Comparison of ENCODE assay signal across 21 cellular contexts in the genomic region with DNA sequence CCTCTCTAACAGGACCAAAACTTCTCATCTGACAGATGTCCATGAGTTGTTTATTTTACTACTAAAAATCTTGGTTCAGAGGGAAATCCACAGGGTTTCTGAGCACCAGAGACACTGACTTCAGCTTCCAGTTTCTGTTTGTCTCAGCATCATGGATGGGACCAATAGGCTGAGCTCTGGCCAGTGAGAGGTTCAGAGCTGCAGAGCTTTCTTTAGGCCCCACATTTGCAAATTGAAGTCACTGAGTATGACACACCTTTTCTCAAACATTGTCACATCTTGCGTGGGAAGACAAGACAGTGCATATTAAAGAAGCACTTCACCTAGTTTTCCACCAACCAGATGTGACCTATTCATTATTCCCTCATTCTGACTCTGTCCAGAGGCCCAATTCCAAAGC. TPM values are rescaled to one million over a fixed set of nuclear protein-coding genes. Genes with fewer than 3 reads are reported as not detected.
DNase-seq lines count a peak whose midpoint lies in the region; ATAC-seq, FAIRE-seq and TF ChIP-seq lines count a peak whose summit lies in the region.
"Had no signal": no experiment of that assay in that cellular context is flagged by ENCODE, and none has a peak within 500 bp of the region (broad histone marks: within the 10 kb centered on the region; RNA-seq: fewer than 3 reads in every experiment).

No MANE protein-coding gene starts in this region.

- TF ChIP-seq POLR2A in endothelial cell of umbilical vein (IDR thresholded peaks at IDR 0.05; ENCODE audit: low read depth, low read length): no peak

- H3K27ac ChIP-seq in endothelial cell of umbilical vein (ENCODE audit: insufficient read depth, low read depth, low read length) (no peak overlapping the region), OCI-LY7 (ENCODE audit: low read depth, low read length, poor library complexity, severe bottlenecking) (no peak overlapping the region)
- H3K27ac ChIP-seq: BLaER1 treated with 17β-estradiol and CSF1 and Interleukin-3, amounts not matched to agents 10 nM and 100 nM; sigmoid colon; transverse colon had no signal

- intact Hi-C loops in activated CD4-positive, alpha-beta T cell treated with anti-CD3 and anti-CD28 coated beads, Interleukin-2, amount 10 ng/mL, durations not matched to agents 24 days and 14 days (cut with micrococcal nuclease): no loop called here
- intact Hi-C loops in endothelial cell of umbilical vein (cut with micrococcal nuclease) (no loop called here), OCI-LY7 (cut with micrococcal nuclease; ENCODE audit: unreplicated experiment) (no loop called here)

- H4K20me1 ChIP-seq in endothelial cell of umbilical vein (replicated peaks; ENCODE audit: control insufficient read depth, extremely low read depth, insufficient read depth, low read length) (no peaks in the 10 kb centered on the region), OCI-LY7 (ENCODE audit: insufficient read depth, low read length) (no peaks in the 10 kb centered on the region)
- H4K20me1 ChIP-seq: BLaER1 treated with 17β-estradiol and CSF1 and Interleukin-3, amounts not matched to agents 10 nM and 100 nM had no signal

- CTCF ChIA-PET in endothelial cell of umbilical vein (lab: Charles Lee): no interaction called here
- CTCF ChIA-PET in OCI-LY7 (lab: Charles Lee; ENCODE audit: unreplicated experiment): no interaction called here

- no peaks in the 10 kb centered on the region for H3K27me3 ChIP-seq in endothelial cell of umbilical vein (ENCODE audit: control insufficient read depth in 2 of 2, insufficient read depth in 2 of 2, low read length in 2 of 2)
- no peaks in the 10 kb centered on the region for H3K27me3 ChIP-seq in MG63
- H3K27me3 ChIP-seq: BLaER1 treated with 17β-estradiol and CSF1 and Interleukin-3, amounts not matched to agents 10 nM and 100 nM; sigmoid colon; transverse colon had no signal

- ATAC-seq in HG02884 (IDR thresholded peaks at IDR 0.05; ENCODE audit: unreplicated experiment): peak; percentile 62
- ATAC-seq in SK-N-SH treated with all-trans-retinoic acid at 6 μM for 48 hours: no peak

- H2AFZ ChIP-seq in endothelial cell of umbilical vein (ENCODE audit: low read depth, low read length) (no peak overlapping the region), OCI-LY7 (ENCODE audit: low read length) (no peak overlapping the region)

- TF ChIP-seq CTCF in GM13977 (IDR thresholded peaks at IDR 0.05; ENCODE audit: extremely low read depth, insufficient read depth, missing control alignments) (no peak), endothelial cell of umbilical vein (IDR thresholded peaks at IDR 0.05; ENCODE audit: extremely low read depth in 1 of 2, insufficient read depth in 1 of 2, low read depth in 1 of 2, low read length in 2 of 2) (no peak), OCI-LY7 (conservative IDR thresholded peaks at IDR 0.05; ENCODE audit: low read length) (no peak)

- DNase-seq in activated CD4-positive, alpha-beta T cell treated with anti-CD3 and anti-CD28 coated beads, Interleukin-2, amount 10 ng/mL, durations not matched to agents 24 days and 14 days: no peak
- no peak for DNase-seq in activated CD4-positive, alpha-beta T cell treated with anti-CD3 and anti-CD28 coated beads, Interleukin-2, amount 50 U/mL, for 1 hour
- DNase-seq in GM13977 (ENCODE audit: low spot score): peak; percentile 66
- DNase-seq in endothelial cell of umbilical vein (ENCODE audit: low read depth, low spot score): no peak
- no peak for DNase-seq in OCI-LY7 (ENCODE audit: low spot score)
- no peak for DNase-seq in MG63
- DNase-seq: activated B cell treated with CpG ODN at 0.5 μM for 24 hours; GF-D8; NCI-H1930; SHP77 treated with DMSO at 0.1 percent for 48 hours; sigmoid colon; stimulated activated CD4-positive, alpha-beta T cell treated with anti-CD3 and anti-CD28 coated beads, Interleukin-4, amount 100 ng/mL, for 4 hours; transverse colon had no signal

- no peaks in the 10 kb centered on the region for H3K9me3 ChIP-seq in endothelial cell of umbilical vein (replicated peaks; ENCODE audit: control insufficient read depth, insufficient read depth, low read length)
- H3K9me3 ChIP-seq in OCI-LY7 (ENCODE audit: low read length): no peaks in the 10 kb centered on the region
- no peaks in the 10 kb centered on the region for H3K9me3 ChIP-seq in MG63
- H3K9me3 ChIP-seq: BLaER1 treated with 17β-estradiol and CSF1 and Interleukin-3, amounts not matched to agents 10 nM and 100 nM; sigmoid colon; transverse colon had no signal

- H3K36me3 ChIP-seq in endothelial cell of umbilical vein (ENCODE audit: control insufficient read depth in 2 of 2, extremely low read depth in 1 of 2, insufficient read depth in 2 of 2, low read length in 2 of 2): peaks cover 2 to 16% of the 10 kb centered on the region in 2 experiments
- H3K36me3 ChIP-seq in OCI-LY7 (ENCODE audit: insufficient read depth, low read length): peaks cover 47% of the 10 kb centered on the region
- H3K36me3 ChIP-seq in MG63: no peaks in the 10 kb centered on the region

- no peaks in the 10 kb centered on the region for H3K27me3 Mint-ChIP-seq in activated CD4-positive, alpha-beta T cell treated with anti-CD3 and anti-CD28 coated beads, Interleukin-2, amount 10 ng/mL, durations not matched to agents 24 days and 14 days
- H3K27me3 Mint-ChIP-seq: activated B cell treated with CpG ODN at 0.5 μM for 24 hours had no signal

- BruUV-seq in endothelial cell of umbilical vein (replicated peaks; lab: Mats Ljungman, UMichigan): TSS peak; percentile 10
- no TSS peak for BruUV-seq in OCI-LY7 (replicated peaks; lab: Mats Ljungman, UMichigan)

- POLR2A ChIA-PET in endothelial cell of umbilical vein (lab: Charles Lee) (no interaction called here), OCI-LY7 (lab: Charles Lee) (interaction anchor here (0.5 kb wide), 1 partner anchor 12 kb away, joined by 3 read pairs; no protein-coding TSS in a partner anchor)

- peaks cover 20% of the 10 kb centered on the region for H3K36me3 Mint-ChIP-seq in activated CD4-positive, alpha-beta T cell treated with anti-CD3 and anti-CD28 coated beads, Interleukin-2, amount 10 ng/mL, durations not matched to agents 24 days and 14 days (ENCODE audit: low read depth)

- no peak for FAIRE-seq in endothelial cell of umbilical vein (lab: Jason Lieb, UNC)
- FAIRE-seq: A204.1, astrocyte, endometrium had no signal

- H3K4me3 ChIP-seq in endothelial cell of umbilical vein (replicated peaks in 1 of 3; ENCODE audit: insufficient read depth in 1 of 3, low read depth in 1 of 3, low read length in 3 of 3) (no peak overlapping the region), OCI-LY7 (ENCODE audit: low read depth, low read length, poor library complexity, severe bottlenecking) (no peak overlapping the region), MG63 (no peak overlapping the region)
- H3K4me3 ChIP-seq: BLaER1 treated with 17β-estradiol and CSF1 and Interleukin-3, amounts not matched to agents 10 nM and 100 nM; sigmoid colon; transverse colon had no signal

- peak overlapping the region; percentile 34 for H3K27ac Mint-ChIP-seq in activated CD4-positive, alpha-beta T cell treated with anti-CD3 and anti-CD28 coated beads, Interleukin-2, amount 10 ng/mL, durations not matched to agents 24 days and 14 days
- H3K27ac Mint-ChIP-seq: activated B cell treated with CpG ODN at 0.5 μM for 24 hours; T-helper 1 cell treated with Interleukin-12 subunit alpha and Interleukin-12 subunit beta and Interleukin-4 antibody, amounts not matched to agents 30 μg/mL and 1 μg/mL, for 36 hours had no signal

- H3K4me1 Mint-ChIP-seq in activated CD4-positive, alpha-beta T cell treated with anti-CD3 and anti-CD28 coated beads, Interleukin-2, amount 10 ng/mL, durations not matched to agents 24 days and 14 days: peaks cover 13% of the 10 kb centered on the region
- H3K4me1 Mint-ChIP-seq: activated B cell treated with CpG ODN at 0.5 μM for 24 hours had no signal

- H3K4me3 Mint-ChIP-seq in activated CD4-positive, alpha-beta T cell treated with anti-CD3 and anti-CD28 coated beads, Interleukin-2, amount 10 ng/mL, durations not matched to agents 24 days and 14 days: no peak overlapping the region
- H3K4me3 Mint-ChIP-seq: activated B cell treated with CpG ODN at 0.5 μM for 24 hours; T-helper 1 cell treated with Interleukin-12 subunit alpha and Interleukin-12 subunit beta and Interleukin-4 antibody, amounts not matched to agents 30 μg/mL and 1 μg/mL, for 36 hours had no signal

- H3K9me1 ChIP-seq in endothelial cell of umbilical vein (replicated peaks; ENCODE audit: control insufficient read depth, extremely low read depth, insufficient read depth, low read length): no peaks in the 10 kb centered on the region

- H3K4me1 ChIP-seq in endothelial cell of umbilical vein (ENCODE audit: control insufficient read depth, extremely low read depth, insufficient read depth, low read length) (no peaks in the 10 kb centered on the region), OCI-LY7 (ENCODE audit: insufficient read depth, low read length, poor library complexity, severe bottlenecking) (no peaks in the 10 kb centered on the region)
- H3K4me1 ChIP-seq: BLaER1 treated with 17β-estradiol and CSF1 and Interleukin-3, amounts not matched to agents 10 nM and 100 nM; sigmoid colon; transverse colon had no signal

- in situ Hi-C loops in GM13977 (cut with MboI; ENCODE audit: low pct_unique_long_range_greater_than_20kb, low sequenced_read_pairs, unreplicated experiment): no loop called here

- dilution Hi-C loops in endothelial cell of umbilical vein (cut with MboI; ENCODE audit: extremely low pct_ligation_motif_present, low sequenced_read_pairs): no loop called here

- H3K9ac ChIP-seq in endothelial cell of umbilical vein (replicated peaks; ENCODE audit: extremely low read depth, insufficient read depth, low read length): no peak overlapping the region
- H3K9ac ChIP-seq: BLaER1 treated with 17β-estradiol and CSF1 and Interleukin-3, amounts not matched to agents 10 nM and 100 nM had no signal

- no peaks in the 10 kb centered on the region for H3K9me3 Mint-ChIP-seq in activated CD4-positive, alpha-beta T cell treated with anti-CD3 and anti-CD28 coated beads, Interleukin-2, amount 10 ng/mL, durations not matched to agents 24 days and 14 days
- H3K9me3 Mint-ChIP-seq: T-helper 1 cell treated with Interleukin-12 subunit alpha and Interleukin-12 subunit beta and Interleukin-4 antibody, amounts not matched to agents 30 μg/mL and 1 μg/mL, for 36 hours had no signal

- no peaks in the 10 kb centered on the region for H3K9me2 ChIP-seq in OCI-LY7 (ENCODE audit: insufficient read depth, low read length)

- H3K79me2 ChIP-seq in endothelial cell of umbilical vein (ENCODE audit: control insufficient read depth, insufficient read depth, low read length) (no peaks in the 10 kb centered on the region), OCI-LY7 (ENCODE audit: insufficient read depth, low read depth, low read length) (no peaks in the 10 kb centered on the region)

- H3K4me2 ChIP-seq in endothelial cell of umbilical vein (ENCODE audit: insufficient read depth, low read length) (no peak overlapping the region), OCI-LY7 (ENCODE audit: low read length) (no peak overlapping the region)
- H3K4me2 ChIP-seq: BLaER1 treated with 17β-estradiol and CSF1 and Interleukin-3, amounts not matched to agents 10 nM and 100 nM had no signal

RNA-seq across cellular contexts. Expression of a gene that starts 45.2 kb away (rescaled TPM):
- not detected in 2 replicates for total RNA-seq in activated CD4-positive, alpha-beta T cell treated with anti-CD3 and anti-CD28 coated beads, Interleukin-2, amount 10 ng/mL, durations not matched to agents 24 days and 14 days
- total RNA-seq in endothelial cell of umbilical vein: not detected in 2 replicates
- polyA plus RNA-seq in endothelial cell of umbilical vein: not detected in 2 replicates
- polyA plus RNA-seq in endothelial cell of umbilical vein (2011; cell fraction: cytosol; rRNA removed): not detected in 2 replicates
- not detected in 2 replicates for polyA plus RNA-seq in endothelial cell of umbilical vein (2011; cell fraction: nucleus; rRNA removed)
- polyA plus RNA-seq in endothelial cell of umbilical vein (2012): not detected in 2 replicates
- not detected in 2 replicates for polyA minus RNA-seq in endothelial cell of umbilical vein
- not detected for polyA minus RNA-seq in endothelial cell of umbilical vein (2011; cell fraction: cytosol; rRNA and poly(A)+ RNA removed)
- polyA minus RNA-seq in endothelial cell of umbilical vein (2011; cell fraction: nucleus; rRNA and poly(A)+ RNA removed): not detected in 2 replicates
- total RNA-seq in OCI-LY7 (2014; rRNA removed; shearing (Covaris generic)): not detected in 2 replicates
- not detected in 2 replicates for total RNA-seq in OCI-LY7 (2022)
- total RNA-seq in MG63 (2014; rRNA removed; shearing (Covaris generic); ENCODE audit: low replicate concordance): 0.07 and 0.20 TPM in 2 replicates
- total RNA-seq: activated B cell treated with CpG ODN at 0.5 μM for 24 hours, NCI-H460, sigmoid colon had no signal

RNA-seq across cellular contexts. Expression of a gene that starts 51.4 kb away (rescaled TPM):
- total RNA-seq in activated CD4-positive, alpha-beta T cell treated with anti-CD3 and anti-CD28 coated beads, Interleukin-2, amount 10 ng/mL, durations not matched to agents 24 days and 14 days: 66.2 and 67.7 TPM in 2 replicates
- total RNA-seq in endothelial cell of umbilical vein (79.8 and 90.2 TPM in 2 replicates), OCI-LY7 (2022) (33.6 and 37.7 TPM in 2 replicates)
- 86.2 and 93.2 TPM in 2 replicates for polyA plus RNA-seq in endothelial cell of umbilical vein
- 89.8 and 90.0 TPM in 2 replicates for polyA plus RNA-seq in endothelial cell of umbilical vein (2011; cell fraction: cytosol; rRNA removed)
- polyA plus RNA-seq in endothelial cell of umbilical vein (2011; cell fraction: nucleus; rRNA removed): 173 and 199 TPM in 2 replicates
- polyA plus RNA-seq in endothelial cell of umbilical vein (2012): 57.2 and 85.7 TPM in 2 replicates
- polyA minus RNA-seq in endothelial cell of umbilical vein: 177 TPM in 2 replicates
- polyA minus RNA-seq in endothelial cell of umbilical vein (2011; cell fraction: cytosol; rRNA and poly(A)+ RNA removed): 112 TPM
- polyA minus RNA-seq in endothelial cell of umbilical vein (2011; cell fraction: nucleus; rRNA and poly(A)+ RNA removed): 43.0 and 77.9 TPM in 2 replicates
- total RNA-seq in OCI-LY7 (2014; rRNA removed; shearing (Covaris generic)): 31.1 and 32.0 TPM in 2 replicates
- total RNA-seq in MG63 (2014; rRNA removed; shearing (Covaris generic); ENCODE audit: low replicate concordance): 23.8 and 25.9 TPM in 2 replicates
